Comparison of ENCODE assay signal across 13 cellular contexts in genomic region chr13:113586661-113587479, GRCh38. TPM values are rescaled to one million over a fixed set of nuclear protein-coding genes. Genes with fewer than 3 reads are reported as not detected.
DNase-seq lines count a peak whose midpoint lies in the region; ATAC-seq, FAIRE-seq and TF ChIP-seq lines count a peak whose summit lies in the region.
"Had no signal": no experiment of that assay in that cellular context is flagged by ENCODE, and none has a peak within 500 bp of the region (broad histone marks: within the 10 kb centered on the region; RNA-seq: fewer than 3 reads in every experiment).

No MANE protein-coding gene starts in this region.

- 0 out of 2 replicates have a peak overlapping the region, but pooled peaks have one; percentile 4 for H3K4me2 ChIP-seq in HepG2 (ENCODE audit: low read depth, low read length)

- no peaks in the 10 kb centered on the region for H3K9me3 ChIP-seq in HepG2 (ENCODE audit: low read length)

- H3K9me3 Mint-ChIP-seq in activated naive CD4-positive, alpha-beta T cell treated with anti-CD3 and anti-CD28 coated beads, Interleukin-2, amount 50 U/mL, for 24 hours, result no peaks in the 10 kb centered on the region
- no peaks in the 10 kb centered on the region for H3K9me3 Mint-ChIP-seq in activated CD4-positive, alpha-beta memory T cell treated with anti-CD3 and anti-CD28 coated beads for 36 hours

- no peak overlapping the region for H3K27ac ChIP-seq in HepG2 (ENCODE audit: extremely low read length, insufficient read depth, low read length)
- H3K27ac ChIP-seq: brain microvascular endothelial cell had no signal

- WGBS in HepG2 (ENCODE audit: low lambda C conversion rate), result 97% methylated on average over 23 of the region's 23 CpGs

- H3K4me1 ChIP-seq in HepG2 (ENCODE audit: insufficient read depth, low read length), result peaks cover 47% of the 10 kb centered on the region

- H3K4me3 ChIP-seq in HepG2 (replicated peaks in 1 of 3; ENCODE audit: insufficient read depth in 1 of 3, low read depth in 2 of 3, low read length in 3 of 3), result no peak overlapping the region

- no peaks in the 10 kb centered on the region for H3K27me3 ChIP-seq in HepG2 (ENCODE audit: control insufficient read depth in 1 of 2, insufficient read depth in 2 of 2, low read length in 2 of 2)
- H3K27me3 ChIP-seq: brain microvascular endothelial cell had no signal

- intact Hi-C loops in activated CD4-positive, alpha-beta memory T cell treated with anti-CD3 and anti-CD28 coated beads for 36 hours (cut with micrococcal nuclease), result loop anchor here (10.0 kb wide), 1 partner anchor 92 kb away; the partner anchor contains the start of gene DCUN1D2
- intact Hi-C loops in HepG2 (cut with micrococcal nuclease; ENCODE audit: unreplicated experiment), result no loop called here

- no peak for DNase-seq in activated naive CD4-positive, alpha-beta T cell treated with anti-CD3 and anti-CD28 coated beads, Interleukin-2, amount 50 U/mL, for 16 hours
- peak; percentile 20 for DNase-seq in activated CD4-positive, alpha-beta memory T cell treated with anti-CD3 and anti-CD28 coated beads for 36 hours
- DNase-seq in HepG2 (ENCODE audit: low spot score) (no peak), ureter (ENCODE audit: low spot score) (peak; percentile 32), cerebellar cortex (ENCODE audit: low spot score) (no peak), DMS 273 (lab: John Stamatoyannopoulos, UW; ENCODE audit: unreplicated experiment) (no peak)
- DNase-seq: AML-193; brain microvascular endothelial cell; NCI-H446; stimulated activated CD4-positive, alpha-beta T cell treated with anti-CD3 and anti-CD28 coated beads, Interleukin-2, amount 100 ng/mL, for 48 hours had no signal

- in situ Hi-C loops in HepG2 (cut with HindIII; ENCODE audit: extremely low pct_ligation_motif_present, low pct_unique_long_range_greater_than_20kb), result no loop called here

- no peak for TF ChIP-seq CTCF in HepG2 (CRISPR knock-in tag; IDR thresholded peaks at IDR 0.05)

- no peak overlapping the region for H2AFZ ChIP-seq in HepG2 (ENCODE audit: low read length)

- H3K4me1 Mint-ChIP-seq in activated naive CD4-positive, alpha-beta T cell treated with anti-CD3 and anti-CD28 coated beads, Interleukin-2, amount 50 U/mL, for 24 hours, result peaks cover 40% of the 10 kb centered on the region
- H3K4me1 Mint-ChIP-seq in activated CD4-positive, alpha-beta memory T cell treated with anti-CD3 and anti-CD28 coated beads for 36 hours (ENCODE audit: low read depth), result peaks cover 40% of the 10 kb centered on the region

- no peak for FAIRE-seq in HepG2 (lab: Jason Lieb, UNC)
- FAIRE-seq: TTC549 had no signal

- TF ChIP-seq POLR2A in HepG2 (IDR thresholded peaks at IDR 0.05; ENCODE audit: insufficient read depth in 1 of 2, low read depth in 2 of 2, low read length in 2 of 2), result no peak

- no peak for ATAC-seq in HepG2
- no peak for ATAC-seq in GM18498 (IDR thresholded peaks at IDR 0.05; ENCODE audit: unreplicated experiment)

- POLR2A ChIA-PET in activated CD4-positive, alpha-beta memory T cell treated with anti-CD3 and anti-CD28 coated beads for 36 hours (lab: Charles Lee), result no interaction called here
- POLR2A ChIA-PET in HepG2 (lab: Yijun Ruan, JAX), result interaction anchor here (1.2 kb wide), 1 partner anchor 11 kb away, joined by 3 read pairs; no protein-coding TSS in a partner anchor

- H3K27me3 Mint-ChIP-seq in activated naive CD4-positive, alpha-beta T cell treated with anti-CD3 and anti-CD28 coated beads, Interleukin-2, amount 50 U/mL, for 24 hours, result no peaks in the 10 kb centered on the region
- no peaks in the 10 kb centered on the region for H3K27me3 Mint-ChIP-seq in activated CD4-positive, alpha-beta memory T cell treated with anti-CD3 and anti-CD28 coated beads for 36 hours

- no TSS peak for BruUV-seq in HepG2 (replicated peaks; lab: Mats Ljungman, UMichigan)

- peaks cover 5% of the 10 kb centered on the region for H4K20me1 ChIP-seq in HepG2 (ENCODE audit: insufficient read depth, low read length)

- peaks cover 56% of the 10 kb centered on the region for H3K79me2 ChIP-seq in HepG2 (ENCODE audit: insufficient read depth, low read length)

- H3K36me3 Mint-ChIP-seq in activated naive CD4-positive, alpha-beta T cell treated with anti-CD3 and anti-CD28 coated beads, Interleukin-2, amount 50 U/mL, for 24 hours, result peaks cover 6% of the 10 kb centered on the region
- H3K36me3 Mint-ChIP-seq in activated CD4-positive, alpha-beta memory T cell treated with anti-CD3 and anti-CD28 coated beads for 36 hours, result peaks cover 32% of the 10 kb centered on the region

- CTCF ChIA-PET in activated CD4-positive, alpha-beta memory T cell treated with anti-CD3 and anti-CD28 coated beads for 36 hours (lab: Charles Lee), result interaction anchor here (0.7 kb wide), 1 partner anchor 103 kb away, joined by 3 read pairs; no protein-coding TSS in a partner anchor
- CTCF ChIA-PET in HepG2 (lab: Yijun Ruan, JAX; ENCODE audit: low intra/inter-chr PET ratio, low total read pairs), result no interaction called here

- TF ChIP-seq EP300 in HepG2 (IDR thresholded peaks at IDR 0.05; ENCODE audit: low read depth in 2 of 2, low read length in 2 of 2) (no peak), HepG2 (CRISPR knock-in tag; IDR thresholded peaks at IDR 0.05; ENCODE audit: borderline replicate concordance) (no peak)

- H3K36me3 ChIP-seq in HepG2 (replicated peaks in 1 of 2; ENCODE audit: control insufficient read depth in 1 of 2, insufficient read depth in 2 of 2, low read length in 2 of 2), result peaks cover 2 to 20% of the 10 kb centered on the region in 2 experiments; a peak in 3 of 5 replicates

- H3K9ac ChIP-seq in HepG2 (ENCODE audit: insufficient read depth, low read depth, low read length), result no peak overlapping the region

- peak overlapping the region; percentile 92 for H3K4me3 Mint-ChIP-seq in activated naive CD4-positive, alpha-beta T cell treated with anti-CD3 and anti-CD28 coated beads, Interleukin-2, amount 50 U/mL, for 24 hours
- H3K4me3 Mint-ChIP-seq in activated CD4-positive, alpha-beta memory T cell treated with anti-CD3 and anti-CD28 coated beads for 36 hours, result peak overlapping the region; percentile 85

- no peak for TF ChIP-seq RAD21 in HepG2 (CRISPR knock-in tag; IDR thresholded peaks at IDR 0.05)

- H3K27ac Mint-ChIP-seq in activated naive CD4-positive, alpha-beta T cell treated with anti-CD3 and anti-CD28 coated beads, Interleukin-2, amount 50 U/mL, for 24 hours, result no peak overlapping the region
- no peak overlapping the region for H3K27ac Mint-ChIP-seq in activated CD4-positive, alpha-beta memory T cell treated with anti-CD3 and anti-CD28 coated beads for 36 hours

TF ChIP-seq in HepG2, 621 proteins besides CTCF, POLR2A, EP300 and RAD21:
- TF ChIP-seq FLYWCH1 (CRISPR knock-in tag; IDR thresholded peaks at IDR 0.05), result no peak
- TF ChIP-seq, protein P1, sequence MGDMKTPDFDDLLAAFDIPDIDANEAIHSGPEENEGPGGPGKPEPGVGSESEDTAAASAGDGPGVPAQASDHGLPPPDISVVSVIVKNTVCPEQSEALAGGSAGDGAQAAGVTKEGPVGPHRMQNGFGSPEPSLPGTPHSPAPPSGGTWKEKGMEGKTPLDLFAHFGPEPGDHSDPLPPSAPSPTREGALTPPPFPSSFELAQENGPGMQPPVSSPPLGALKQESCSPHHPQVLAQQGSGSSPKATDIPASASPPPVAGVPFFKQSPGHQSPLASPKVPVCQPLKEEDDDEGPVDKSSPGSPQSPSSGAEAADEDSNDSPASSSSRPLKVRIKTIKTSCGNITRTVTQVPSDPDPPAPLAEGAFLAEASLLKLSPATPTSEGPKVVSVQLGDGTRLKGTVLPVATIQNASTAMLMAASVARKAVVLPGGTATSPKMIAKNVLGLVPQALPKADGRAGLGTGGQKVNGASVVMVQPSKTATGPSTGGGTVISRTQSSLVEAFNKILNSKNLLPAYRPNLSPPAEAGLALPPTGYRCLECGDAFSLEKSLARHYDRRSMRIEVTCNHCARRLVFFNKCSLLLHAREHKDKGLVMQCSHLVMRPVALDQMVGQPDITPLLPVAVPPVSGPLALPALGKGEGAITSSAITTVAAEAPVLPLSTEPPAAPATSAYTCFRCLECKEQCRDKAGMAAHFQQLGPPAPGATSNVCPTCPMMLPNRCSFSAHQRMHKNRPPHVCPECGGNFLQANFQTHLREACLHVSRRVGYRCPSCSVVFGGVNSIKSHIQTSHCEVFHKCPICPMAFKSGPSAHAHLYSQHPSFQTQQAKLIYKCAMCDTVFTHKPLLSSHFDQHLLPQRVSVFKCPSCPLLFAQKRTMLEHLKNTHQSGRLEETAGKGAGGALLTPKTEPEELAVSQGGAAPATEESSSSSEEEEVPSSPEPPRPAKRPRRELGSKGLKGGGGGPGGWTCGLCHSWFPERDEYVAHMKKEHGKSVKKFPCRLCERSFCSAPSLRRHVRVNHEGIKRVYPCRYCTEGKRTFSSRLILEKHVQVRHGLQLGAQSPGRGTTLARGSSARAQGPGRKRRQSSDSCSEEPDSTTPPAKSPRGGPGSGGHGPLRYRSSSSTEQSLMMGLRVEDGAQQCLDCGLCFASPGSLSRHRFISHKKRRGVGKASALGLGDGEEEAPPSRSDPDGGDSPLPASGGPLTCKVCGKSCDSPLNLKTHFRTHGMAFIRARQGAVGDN (CRISPR knock-in tag; IDR thresholded peaks at IDR 0.05), result 0 out of 2 replicates have a peak, but pooled peaks have one; percentile 13

RNA-seq across cellular contexts. Expression of gene TFDP1, which starts 2.3 kb away (rescaled TPM):
- total RNA-seq in activated CD4-positive, alpha-beta memory T cell treated with anti-CD3 and anti-CD28 coated beads for 36 hours, result 100 to 1,000 TPM; 149 to 156 TPM
- total RNA-seq in HepG2 (2016; rRNA removed; fragmentation: Illumina TruSeq; extraction: Trizol) (78.3 and 84.2 TPM in 2 replicates), ureter (54.9 TPM)
- total RNA-seq in HepG2 (2016; cell fraction: cytosol; rRNA removed; fragmentation: Illumina TruSeq; extraction: Trizol; ENCODE audit: low read depth), result 194 and 195 TPM in 2 replicates
- 67.1 and 88.3 TPM in 2 replicates for total RNA-seq in HepG2 (2016; cell fraction: insoluble cytoplasmic fraction; rRNA removed; fragmentation: Illumina TruSeq; extraction: Trizol)
- total RNA-seq in HepG2 (2016; cell fraction: membrane; rRNA removed; fragmentation: Illumina TruSeq; extraction: Trizol), result 221 and 222 TPM in 2 replicates
- total RNA-seq in HepG2 (2016; cell fraction: nucleus; rRNA removed; fragmentation: Illumina TruSeq; extraction: Trizol), result 49.7 and 57.5 TPM in 2 replicates
- 31.6 and 38.0 TPM in 2 replicates for polyA plus RNA-seq in HepG2 (2011; rRNA removed)
- polyA plus RNA-seq in HepG2 (2011; cell fraction: cytosol; rRNA removed), result 25.7 and 26.3 TPM in 2 replicates
- 37.1 and 39.8 TPM in 2 replicates for polyA plus RNA-seq in HepG2 (2011; cell fraction: nucleus; rRNA removed)
- polyA plus RNA-seq in HepG2 (2012), result 25.2 and 38.0 TPM in 2 replicates
- polyA plus RNA-seq in HepG2 (2016; cell fraction: cytosol; fragmentation: Illumina TruSeq; extraction: Trizol; ENCODE audit: low read depth), result 283 and 288 TPM in 2 replicates
- polyA plus RNA-seq in HepG2 (2016; cell fraction: insoluble cytoplasmic fraction; fragmentation: Illumina TruSeq; extraction: Trizol; ENCODE audit: low read depth), result 98.5 and 123 TPM in 2 replicates
- polyA plus RNA-seq in HepG2 (2016; cell fraction: membrane; fragmentation: Illumina TruSeq; extraction: Trizol; ENCODE audit: low read depth), result 260 and 268 TPM in 2 replicates
- 93.4 and 97.4 TPM in 2 replicates for polyA plus RNA-seq in HepG2 (2016; cell fraction: nucleus; fragmentation: Illumina TruSeq; extraction: Trizol; ENCODE audit: insufficient read depth, low read depth)
- polyA minus RNA-seq in HepG2 (2011; rRNA and poly(A)+ RNA removed; ENCODE audit: low replicate concordance), result 27.0 and 92.2 TPM in 2 replicates
- 13.8 and 22.4 TPM in 2 replicates for polyA minus RNA-seq in HepG2 (2011; cell fraction: cytosol; rRNA and poly(A)+ RNA removed)
- 24.0 and 26.7 TPM in 2 replicates for polyA minus RNA-seq in HepG2 (2011; cell fraction: nucleus; rRNA and poly(A)+ RNA removed)

Comparison
In these comparisons a context has a peak if more than half of its experiments do, and no peak if none do; other contexts are left out.
1. DNase-seq: peak in activated CD4-positive, alpha-beta memory T cell treated with anti-CD3 and anti-CD28 coated beads for 36 hours (single experiment) and ureter (single experiment); none in activated naive CD4-positive, alpha-beta T cell treated with anti-CD3 and anti-CD28 coated beads, Interleukin-2, amount 50 U/mL, for 16 hours (single experiment), HepG2 (single experiment), cerebellar cortex (single experiment) and DMS 273 (single experiment).